Comparison of ENCODE assay signal across 8 cellular contexts in genomic region chr17:50274142-50274944, GRCh38. TPM values are rescaled to one million over a fixed set of nuclear protein-coding genes. Genes with fewer than 3 reads are reported as not detected.
A peak's percentile ranks its signal among the peaks of the same experiment; 100 is the strongest.
DNase-seq lines count a peak whose midpoint lies in the region; ATAC-seq and TF ChIP-seq lines count a peak whose summit lies in the region.

Gene TMEM92 (plus strand): TSS chr17:50274466. CDS start chr17:50274502, 36 bp downstream.

- TF ChIP-seq CTCF in natural killer cell (IDR thresholded peaks at IDR 0.05) (no peak), upper lobe of right lung (IDR thresholded peaks at IDR 0.05) (no peak)

- H3K27me3 Mint-ChIP-seq in natural killer cell (ENCODE audit: low read depth in 2 of 2), result peaks cover 34 to 39% of the 10 kb centered on the region in 2 donors
- peaks cover 22 to 29% of the 10 kb centered on the region in 2 donors for H3K27me3 Mint-ChIP-seq in natural killer cell treated with Interleukin-12 subunit alpha and Interleukin-12 subunit beta and Interleukin-15 and Interleukin-18, amount 100 ng/mL, for 72 hours
- peaks cover 33% of the 10 kb centered on the region for H3K27me3 Mint-ChIP-seq in activated T-helper 17 cell treated with anti-CD3 and anti-CD28 coated beads, Interleukin-2, amount 50 U/mL, for 72 hours

- no peak for ATAC-seq in natural killer cell
- no peak for ATAC-seq in natural killer cell treated with Interleukin-12 subunit alpha and Interleukin-12 subunit beta and Interleukin-15 and Interleukin-18, amount 100 ng/mL, for 72 hours
- no peak for ATAC-seq in activated T-helper 17 cell treated with anti-CD3 and anti-CD28 coated beads, Interleukin-2, amount 50 U/mL, for 72 hours (replicated peaks)
- ATAC-seq in upper lobe of right lung, result peak; percentile 80
- ATAC-seq in HG03571 (IDR thresholded peaks at IDR 0.05; ENCODE audit: unreplicated experiment), result no peak

- H3K9me3 ChIP-seq in upper lobe of right lung, result no peaks in the 10 kb centered on the region

- intact Hi-C loops in natural killer cell (cut with micrococcal nuclease), result no loop called here
- intact Hi-C loops in upper lobe of right lung (cut with DNase I), result loop anchor here (5.0 kb wide), 1 partner anchor 72 kb away; the partner anchor contains the start of gene COL1A1

- H3K4me1 Mint-ChIP-seq in natural killer cell, result peaks cover 7 to 9% of the 10 kb centered on the region in 2 donors
- H3K4me1 Mint-ChIP-seq in natural killer cell treated with Interleukin-12 subunit alpha and Interleukin-12 subunit beta and Interleukin-15 and Interleukin-18, amount 100 ng/mL, for 72 hours (ENCODE audit: low read depth in 2 of 2), result peaks cover 8 to 11% of the 10 kb centered on the region in 2 donors
- peaks cover 7% of the 10 kb centered on the region for H3K4me1 Mint-ChIP-seq in activated T-helper 17 cell treated with anti-CD3 and anti-CD28 coated beads, Interleukin-2, amount 50 U/mL, for 72 hours

- H3K27ac ChIP-seq in upper lobe of right lung, result peak within 1 kb of the TSS; percentile 52

- no peaks in the 10 kb centered on the region for H3K36me3 ChIP-seq in upper lobe of right lung

- peaks cover 25% of the 10 kb centered on the region for H3K4me1 ChIP-seq in upper lobe of right lung

- no peak within 1 kb of the TSS for H3K27ac Mint-ChIP-seq in natural killer cell
- H3K27ac Mint-ChIP-seq in natural killer cell treated with Interleukin-12 subunit alpha and Interleukin-12 subunit beta and Interleukin-15 and Interleukin-18, amount 100 ng/mL, for 72 hours, result no peak within 1 kb of the TSS
- no peak within 1 kb of the TSS for H3K27ac Mint-ChIP-seq in activated T-helper 17 cell treated with anti-CD3 and anti-CD28 coated beads, Interleukin-2, amount 50 U/mL, for 72 hours

- peak within 1 kb of the TSS; percentile 57 for H3K4me3 ChIP-seq in upper lobe of right lung

- H3K27me3 ChIP-seq in upper lobe of right lung, result peaks cover 7% of the 10 kb centered on the region

- H3K9me3 Mint-ChIP-seq in natural killer cell, result no peaks in the 10 kb centered on the region
- no peaks in the 10 kb centered on the region for H3K9me3 Mint-ChIP-seq in natural killer cell treated with Interleukin-12 subunit alpha and Interleukin-12 subunit beta and Interleukin-15 and Interleukin-18, amount 100 ng/mL, for 72 hours
- H3K9me3 Mint-ChIP-seq in activated T-helper 17 cell treated with anti-CD3 and anti-CD28 coated beads, Interleukin-2, amount 50 U/mL, for 72 hours, result no peaks in the 10 kb centered on the region

- no peaks in the 10 kb centered on the region for H3K36me3 Mint-ChIP-seq in natural killer cell
- H3K36me3 Mint-ChIP-seq in natural killer cell treated with Interleukin-12 subunit alpha and Interleukin-12 subunit beta and Interleukin-15 and Interleukin-18, amount 100 ng/mL, for 72 hours, result no peaks in the 10 kb centered on the region
- H3K36me3 Mint-ChIP-seq in activated T-helper 17 cell treated with anti-CD3 and anti-CD28 coated beads, Interleukin-2, amount 50 U/mL, for 72 hours (ENCODE audit: low read depth), result no peaks in the 10 kb centered on the region

- H3K4me3 Mint-ChIP-seq in natural killer cell, result peak within 1 kb of the TSS; percentile 13
- H3K4me3 Mint-ChIP-seq in natural killer cell treated with Interleukin-12 subunit alpha and Interleukin-12 subunit beta and Interleukin-15 and Interleukin-18, amount 100 ng/mL, for 72 hours, result no peak within 1 kb of the TSS
- H3K4me3 Mint-ChIP-seq in activated T-helper 17 cell treated with anti-CD3 and anti-CD28 coated beads, Interleukin-2, amount 50 U/mL, for 72 hours, result peak within 1 kb of the TSS; percentile 10

- DNase-seq in natural killer cell (no peak), kidney tubule cell (ENCODE audit: low spot score) (peak; percentile 64), upper lobe of right lung (peak; percentile 92), COLO668 (lab: John Stamatoyannopoulos, UW; ENCODE audit: unreplicated experiment) (no peak), T1000 (lab: John Stamatoyannopoulos, UW) (no peak)
- no peak for DNase-seq in natural killer cell treated with Interleukin-12 subunit alpha and Interleukin-12 subunit beta and Interleukin-15 and Interleukin-18, amount 100 ng/mL, for 72 hours (ENCODE audit: low spot score)

RNA-seq across cellular contexts. Expression of gene TMEM92, which starts in this region (rescaled TPM):
- total RNA-seq in natural killer cell, result not detected
- total RNA-seq in natural killer cell treated with Interleukin-12 subunit alpha and Interleukin-12 subunit beta and Interleukin-15 and Interleukin-18, amount 100 ng/mL, for 72 hours, result not detected
- total RNA-seq in activated T-helper 17 cell treated with anti-CD3 and anti-CD28 coated beads, Interleukin-2, amount 50 U/mL, for 72 hours, result under 1 TPM in 1 of 2 donors, not detected in 1; 0.16 TPM
- 11.3 TPM for total RNA-seq in upper lobe of right lung

Comparison
In these comparisons a context has a peak if more than half of its experiments do, and no peak if none do; other contexts are left out.
1. RNA of gene TMEM92 (total RNA-seq): 11.3 TPM in upper lobe of right lung (single experiment); 0.16 TPM in activated T-helper 17 cell treated with anti-CD3 and anti-CD28 coated beads, Interleukin-2, amount 50 U/mL, for 72 hours, not detected in natural killer cell and not detected in natural killer cell treated with Interleukin-12 subunit alpha and Interleukin-12 subunit beta and Interleukin-15 and Interleukin-18, amount 100 ng/mL, for 72 hours; every median in the first group is over 10 times any median in the second.
2. DNase-seq: peak in kidney tubule cell (single experiment) and upper lobe of right lung (single experiment); none in natural killer cell (single experiment), natural killer cell treated with Interleukin-12 subunit alpha and Interleukin-12 subunit beta and Interleukin-15 and Interleukin-18, amount 100 ng/mL, for 72 hours (single experiment), COLO668 (single experiment) and T1000 (single experiment).